ENCODE assay signal across 7 cellular contexts in the genomic region with DNA sequence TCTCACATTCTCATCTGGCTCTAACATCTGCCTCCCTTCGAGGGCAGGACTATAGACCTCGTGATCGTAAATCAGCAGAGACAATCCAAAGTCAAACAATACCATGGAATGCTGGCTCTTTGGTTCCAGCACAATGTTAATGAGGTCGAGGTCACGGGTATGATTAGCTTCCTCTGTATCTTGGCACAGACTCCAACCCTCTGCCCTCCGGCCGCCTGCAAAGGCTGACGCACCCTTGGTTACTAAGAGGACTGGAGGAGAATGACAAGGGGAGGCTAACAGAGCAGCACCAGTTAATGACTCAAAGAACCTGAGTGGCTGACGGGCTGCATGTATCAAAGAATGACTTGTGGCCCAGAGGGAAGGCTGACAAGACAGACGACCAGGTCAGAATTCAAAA. TPM values are rescaled to one million over a fixed set of nuclear protein-coding genes. Genes with fewer than 3 reads are reported as not detected.
DNase-seq lines count a peak whose midpoint lies in the region; ATAC-seq and TF ChIP-seq lines count a peak whose summit lies in the region.

No MANE protein-coding gene starts in this region.

- intact Hi-C loops in mammary epithelial cell (cut with micrococcal nuclease) (loop anchor here (1.0 kb wide), 2 partner anchors 9 to 62 kb away; no protein-coding TSS in a partner anchor), upper lobe of right lung (cut with DNase I) (no loop called here)

- H3K27ac ChIP-seq in mammary epithelial cell (ENCODE audit: insufficient read depth, low read depth, low read length) (peak overlapping the region; percentile 85), upper lobe of right lung (peak overlapping the region; percentile 30)

- dilution Hi-C loops in mammary epithelial cell (cut with HindIII; ENCODE audit: low sequenced_read_pairs): loop anchor here (5.0 kb wide), 1 partner anchor 54 kb away; no protein-coding TSS in a partner anchor

- H2AFZ ChIP-seq in mammary epithelial cell (ENCODE audit: low read depth, low read length): no peak overlapping the region

- no TSS peak for BruUV-seq in mammary epithelial cell (replicated peaks; lab: Mats Ljungman, UMichigan)

- DNase-seq in LNCaP clone FGC (ENCODE audit: low read depth) (peak; percentile 75), mammary epithelial cell (peak; percentile 98), left lobe of liver (ENCODE audit: low spot score) (no peak), upper lobe of right lung (no peak), NCI-H524 treated with DMSO at 0.1 percent for 48 hours (lab: John Stamatoyannopoulos, UW) (no peak)

- peaks cover 89% of the 10 kb centered on the region for H3K79me2 ChIP-seq in mammary epithelial cell (ENCODE audit: insufficient read depth, low read length)

- no peaks in the 10 kb centered on the region for H3K27me3 ChIP-seq in mammary epithelial cell (ENCODE audit: insufficient read depth, low read length)
- H3K27me3 ChIP-seq in upper lobe of right lung: no peaks in the 10 kb centered on the region

- WGBS in mammary epithelial cell (ENCODE audit: low coverage, missing lambda C conversion rate): 0% methylated on average over 10 of the region's 10 CpGs

- no peak for TF ChIP-seq CTCF in LNCaP clone FGC (IDR thresholded peaks at IDR 0.05; ENCODE audit: control insufficient read depth, extremely low read depth, insufficient read depth)
- no peak for TF ChIP-seq CTCF in mammary epithelial cell (conservative IDR thresholded peaks at IDR 0.05 in 1 of 2, IDR thresholded peaks at IDR 0.05 in 1 of 2; ENCODE audit: extremely low read depth in 1 of 2, insufficient read depth in 1 of 2, low read depth in 1 of 2, low read length in 2 of 2)
- no peak for TF ChIP-seq CTCF in upper lobe of right lung (IDR thresholded peaks at IDR 0.05)

- H3K36me3 ChIP-seq in mammary epithelial cell (ENCODE audit: insufficient read depth, low read length): peaks cover 5% of the 10 kb centered on the region
- H3K36me3 ChIP-seq in upper lobe of right lung: no peaks in the 10 kb centered on the region

- CTCF ChIA-PET in mammary epithelial cell (lab: Charles Lee; ENCODE audit: low non-redundant PET): interaction anchor here (0.7 to 0.8 kb wide), 2 partner anchors 22 to 169 kb away, joined by 3 to 5 read pairs; no protein-coding TSS in a partner anchor

- peak; percentile 73 for ATAC-seq in left lobe of liver
- ATAC-seq in upper lobe of right lung: peak; percentile 85
- ATAC-seq in GM19463 (IDR thresholded peaks at IDR 0.05; ENCODE audit: unreplicated experiment): no peak
- no peak for ATAC-seq in HG03432 (IDR thresholded peaks at IDR 0.05; ENCODE audit: unreplicated experiment)

- peak overlapping the region; percentile 29 for H3K4me2 ChIP-seq in mammary epithelial cell (ENCODE audit: insufficient read depth, low read depth, low read length)

- peak overlapping the region; percentile 7 for H3K9ac ChIP-seq in mammary epithelial cell (ENCODE audit: insufficient read depth, low read length)

- H4K20me1 ChIP-seq in mammary epithelial cell (ENCODE audit: insufficient read depth, low read length): no peaks in the 10 kb centered on the region

- in situ Hi-C loops in mammary epithelial cell (cut with MboI; ENCODE audit: low sequenced_read_pairs in 2 of 2): loop anchor here in 1 of 2 donors (25.0 kb wide), 1 partner anchor 249 kb away; no protein-coding TSS in a partner anchor

- H3K4me1 ChIP-seq in mammary epithelial cell (ENCODE audit: insufficient read depth, low read length) (peaks cover 44% of the 10 kb centered on the region), upper lobe of right lung (peaks cover 17% of the 10 kb centered on the region)

- no peak overlapping the region for H3K4me3 ChIP-seq in LNCaP clone FGC (ENCODE audit: low read depth, low read length)
- H3K4me3 ChIP-seq in mammary epithelial cell (replicated peaks in 1 of 3; ENCODE audit: insufficient read depth in 1 of 3, low read depth in 2 of 3, low read length in 3 of 3): no peak overlapping the region
- H3K4me3 ChIP-seq in upper lobe of right lung: no peak overlapping the region

- H3K9me3 ChIP-seq in mammary epithelial cell (replicated peaks; ENCODE audit: insufficient read depth, low read length) (no peaks in the 10 kb centered on the region), upper lobe of right lung (no peaks in the 10 kb centered on the region)

RNA-seq across cellular contexts. Expression of gene LHFPL2, which starts 10.1 kb away (rescaled TPM):
- 10 to 100 TPM; 52.5 to 53.5 TPM for total RNA-seq in mammary epithelial cell
- polyA plus RNA-seq in mammary epithelial cell: 11.5 TPM
- 20.2 TPM for polyA minus RNA-seq in mammary epithelial cell
- 2.4 TPM for total RNA-seq in left lobe of liver
- total RNA-seq in upper lobe of right lung: 41.0 TPM

Comparison
In these comparisons a context has a peak if more than half of its experiments do, and no peak if none do; other contexts are left out.
1. DNase-seq: peak in LNCaP clone FGC (single experiment) and mammary epithelial cell (single experiment); none in left lobe of liver (single experiment), upper lobe of right lung (single experiment) and NCI-H524 treated with DMSO at 0.1 percent for 48 hours (single experiment).
2. ATAC-seq: peak in left lobe of liver (single experiment) and upper lobe of right lung (single experiment); none in GM19463 (single experiment) and HG03432 (single experiment).
3. RNA of gene LHFPL2, which starts 10.1 kb away (total RNA-seq): 52.5 to 53.5 TPM in mammary epithelial cell and 41.0 TPM in upper lobe of right lung (single experiment); 2.4 TPM in left lobe of liver (single experiment); every median in the first group is over 10 times any median in the second.